ENCODE assay signal across 1 cellular context in genomic region chr12:9447791-9448614, GRCh38.
TF ChIP-seq lines count a peak whose summit lies in the region.
"Not testable (repeated sequence)": the region's sequence is repeated elsewhere in the genome, so short reads cannot be mapped to it uniquely, and the experiment has no call there.

No MANE protein-coding gene starts in this region.

TF ChIP-seq in HepG2, 621 proteins besides CTCF, POLR2A, EP300 and RAD21 (continued from another document):
- peak; percentile 59; the same call in 1 of the 2 replicates for TF ChIP-seq MYPOP (CRISPR knock-in tag; IDR thresholded peaks at IDR 0.05)
- peak; percentile 60; the same call in 1 of the 2 replicates for TF ChIP-seq KMT2B (CRISPR knock-in tag; IDR thresholded peaks at IDR 0.05)
- 0 out of 2 replicates have a peak, but pooled peaks have one; percentile 45 for TF ChIP-seq PHF20 (CRISPR knock-in tag; IDR thresholded peaks at IDR 0.05)
- peak; percentile 69 for TF ChIP-seq PBX2 (CRISPR knock-in tag; IDR thresholded peaks at IDR 0.05)
- peak; percentile 78 for TF ChIP-seq MYC (CRISPR knock-in tag; IDR thresholded peaks at IDR 0.05; ENCODE audit: borderline replicate concordance)
- peak; percentile 49; the same call in 1 of the 2 replicates for TF ChIP-seq MXD1 (CRISPR knock-in tag; IDR thresholded peaks at IDR 0.05)
- TF ChIP-seq GABPA (IDR thresholded peaks at IDR 0.05; ENCODE audit: low read depth, low read length) = not testable (repeated sequence)
- peak; percentile 63 for TF ChIP-seq GABPA (CRISPR knock-in tag; IDR thresholded peaks at IDR 0.05; ENCODE audit: low read depth)
- TF ChIP-seq ZNF574 (CRISPR knock-in tag; IDR thresholded peaks at IDR 0.05) = 0 out of 2 replicates have a peak, but pooled peaks have one; percentile 15
- TF ChIP-seq SIN3B (IDR thresholded peaks at IDR 0.05; ENCODE audit: low read length) = peak; percentile 81; the same call in 1 of the 2 replicates
- peak; percentile 48; the same call in 1 of the 2 replicates for TF ChIP-seq MXD3 (CRISPR knock-in tag; IDR thresholded peaks at IDR 0.05)
- 0 out of 2 replicates have a peak, but pooled peaks have one; percentile 36 for TF ChIP-seq FOXK1 (CRISPR knock-in tag; IDR thresholded peaks at IDR 0.05; ENCODE audit: borderline replicate concordance, low read depth)
